Comparison of ENCODE assay signal across 10 cellular contexts in genomic region chr3:192331749-192332385, GRCh38.
DNase-seq lines count a peak whose midpoint lies in the region; ATAC-seq and FAIRE-seq lines count a peak whose summit lies in the region.
"Had no signal": no experiment of that assay in that cellular context is flagged by ENCODE, and none has a peak within 500 bp of the region (broad histone marks: within the 10 kb centered on the region; RNA-seq: fewer than 3 reads in every experiment).

No MANE protein-coding gene starts in this region.

- peak overlapping the region; percentile 29 for H3K4me3 Mint-ChIP-seq in activated T-cell treated with anti-CD3 and anti-CD28 coated beads, Interleukin-2, amount 50 U/mL, for 4 hours

- H3K4me1 Mint-ChIP-seq in activated T-cell treated with anti-CD3 and anti-CD28 coated beads, Interleukin-2, amount 50 U/mL, for 4 hours (ENCODE audit: low read depth) = peaks cover 9% of the 10 kb centered on the region

- no peaks in the 10 kb centered on the region for H3K27me3 Mint-ChIP-seq in activated T-cell treated with anti-CD3 and anti-CD28 coated beads, Interleukin-2, amount 50 U/mL, for 4 hours (ENCODE audit: low read depth)

- peak; percentile 88 for FAIRE-seq in islet of Langerhans (lab: Jason Lieb, UNC)
- FAIRE-seq: TTC549 had no signal

- ATAC-seq in activated T-cell treated with anti-CD3 and anti-CD28 coated beads, Interleukin-2, amount 50 U/mL, for 4 hours = no peak
- peak; percentile 45 for ATAC-seq in GM21367 (IDR thresholded peaks at IDR 0.05; ENCODE audit: unreplicated experiment)

- H3K9me3 Mint-ChIP-seq in activated T-cell treated with anti-CD3 and anti-CD28 coated beads, Interleukin-2, amount 50 U/mL, for 4 hours = no peaks in the 10 kb centered on the region

- H3K36me3 Mint-ChIP-seq in activated T-cell treated with anti-CD3 and anti-CD28 coated beads, Interleukin-2, amount 50 U/mL, for 4 hours (ENCODE audit: insufficient read depth) = no peaks in the 10 kb centered on the region

- DNase-seq in activated T-cell treated with anti-CD3 and anti-CD28 coated beads, Interleukin-2, amount 50 U/mL, for 4 hours = no peak
- no peak for DNase-seq in activated T-cell treated with anti-CD3 and anti-CD28 coated beads for 4 hours
- peak; percentile 39 for DNase-seq in HT1080 (ENCODE audit: low read depth)
- DNase-seq in NCI-H774 (lab: John Stamatoyannopoulos, UW) = no peak
- no peak for DNase-seq in stimulated activated CD4-positive, alpha-beta T cell treated with anti-CD3 and anti-CD28 coated beads, Interleukin-4, amount 100 ng/mL, for 24 hours
- DNase-seq in effector CD4-positive, alpha-beta T cell = no peak
- DNase-seq: kidney glomerular epithelial cell had no signal
